Comparison of ENCODE assay signal across 1 cellular context in the genomic region with DNA sequence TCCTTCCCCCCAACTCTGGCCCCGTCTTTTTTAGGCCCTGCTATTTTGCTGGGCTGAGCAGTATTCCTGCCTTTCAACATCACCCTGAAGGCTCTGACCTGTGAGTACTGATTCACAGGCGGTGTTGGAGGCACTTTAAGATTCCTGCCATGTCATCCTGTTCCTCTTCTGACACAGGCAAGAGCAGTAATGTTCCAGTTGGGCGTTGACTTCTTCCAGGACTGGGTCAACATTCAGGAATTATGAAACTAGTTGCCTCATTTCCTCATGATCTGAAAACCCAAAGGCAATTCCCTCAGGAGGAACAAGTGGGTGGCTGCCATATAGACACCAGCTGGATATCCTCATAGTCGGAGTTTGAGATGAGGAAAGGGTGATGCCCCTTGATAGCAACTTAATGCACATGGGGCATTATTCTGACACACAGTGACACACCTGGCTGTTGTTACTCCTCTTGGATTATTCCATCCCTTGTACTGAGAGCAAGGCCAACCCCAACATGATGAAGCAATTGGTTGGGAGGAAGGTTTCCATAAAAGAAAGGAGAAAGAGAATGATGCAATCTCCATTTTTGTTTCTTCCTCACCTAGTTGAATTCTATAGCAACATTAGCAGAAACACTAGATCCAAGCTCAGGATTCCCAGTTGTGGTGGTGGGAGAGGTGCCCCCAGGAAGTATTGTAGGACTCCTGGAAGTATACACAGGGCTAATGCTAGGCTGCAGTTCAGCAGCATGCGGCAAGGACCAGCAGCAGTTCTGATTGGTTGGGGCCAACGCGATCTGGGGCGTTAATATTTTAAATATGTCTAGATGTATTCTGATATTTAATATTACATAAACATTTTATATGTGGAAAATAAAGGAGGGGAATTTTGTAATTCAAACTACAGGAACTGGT.
TF ChIP-seq lines count a peak whose summit lies in the region.

No MANE protein-coding gene starts in this region.

TF ChIP-seq in HepG2, 621 proteins besides CTCF, POLR2A, EP300 and RAD21 (continued from another document):
- TF ChIP-seq, protein P1, sequence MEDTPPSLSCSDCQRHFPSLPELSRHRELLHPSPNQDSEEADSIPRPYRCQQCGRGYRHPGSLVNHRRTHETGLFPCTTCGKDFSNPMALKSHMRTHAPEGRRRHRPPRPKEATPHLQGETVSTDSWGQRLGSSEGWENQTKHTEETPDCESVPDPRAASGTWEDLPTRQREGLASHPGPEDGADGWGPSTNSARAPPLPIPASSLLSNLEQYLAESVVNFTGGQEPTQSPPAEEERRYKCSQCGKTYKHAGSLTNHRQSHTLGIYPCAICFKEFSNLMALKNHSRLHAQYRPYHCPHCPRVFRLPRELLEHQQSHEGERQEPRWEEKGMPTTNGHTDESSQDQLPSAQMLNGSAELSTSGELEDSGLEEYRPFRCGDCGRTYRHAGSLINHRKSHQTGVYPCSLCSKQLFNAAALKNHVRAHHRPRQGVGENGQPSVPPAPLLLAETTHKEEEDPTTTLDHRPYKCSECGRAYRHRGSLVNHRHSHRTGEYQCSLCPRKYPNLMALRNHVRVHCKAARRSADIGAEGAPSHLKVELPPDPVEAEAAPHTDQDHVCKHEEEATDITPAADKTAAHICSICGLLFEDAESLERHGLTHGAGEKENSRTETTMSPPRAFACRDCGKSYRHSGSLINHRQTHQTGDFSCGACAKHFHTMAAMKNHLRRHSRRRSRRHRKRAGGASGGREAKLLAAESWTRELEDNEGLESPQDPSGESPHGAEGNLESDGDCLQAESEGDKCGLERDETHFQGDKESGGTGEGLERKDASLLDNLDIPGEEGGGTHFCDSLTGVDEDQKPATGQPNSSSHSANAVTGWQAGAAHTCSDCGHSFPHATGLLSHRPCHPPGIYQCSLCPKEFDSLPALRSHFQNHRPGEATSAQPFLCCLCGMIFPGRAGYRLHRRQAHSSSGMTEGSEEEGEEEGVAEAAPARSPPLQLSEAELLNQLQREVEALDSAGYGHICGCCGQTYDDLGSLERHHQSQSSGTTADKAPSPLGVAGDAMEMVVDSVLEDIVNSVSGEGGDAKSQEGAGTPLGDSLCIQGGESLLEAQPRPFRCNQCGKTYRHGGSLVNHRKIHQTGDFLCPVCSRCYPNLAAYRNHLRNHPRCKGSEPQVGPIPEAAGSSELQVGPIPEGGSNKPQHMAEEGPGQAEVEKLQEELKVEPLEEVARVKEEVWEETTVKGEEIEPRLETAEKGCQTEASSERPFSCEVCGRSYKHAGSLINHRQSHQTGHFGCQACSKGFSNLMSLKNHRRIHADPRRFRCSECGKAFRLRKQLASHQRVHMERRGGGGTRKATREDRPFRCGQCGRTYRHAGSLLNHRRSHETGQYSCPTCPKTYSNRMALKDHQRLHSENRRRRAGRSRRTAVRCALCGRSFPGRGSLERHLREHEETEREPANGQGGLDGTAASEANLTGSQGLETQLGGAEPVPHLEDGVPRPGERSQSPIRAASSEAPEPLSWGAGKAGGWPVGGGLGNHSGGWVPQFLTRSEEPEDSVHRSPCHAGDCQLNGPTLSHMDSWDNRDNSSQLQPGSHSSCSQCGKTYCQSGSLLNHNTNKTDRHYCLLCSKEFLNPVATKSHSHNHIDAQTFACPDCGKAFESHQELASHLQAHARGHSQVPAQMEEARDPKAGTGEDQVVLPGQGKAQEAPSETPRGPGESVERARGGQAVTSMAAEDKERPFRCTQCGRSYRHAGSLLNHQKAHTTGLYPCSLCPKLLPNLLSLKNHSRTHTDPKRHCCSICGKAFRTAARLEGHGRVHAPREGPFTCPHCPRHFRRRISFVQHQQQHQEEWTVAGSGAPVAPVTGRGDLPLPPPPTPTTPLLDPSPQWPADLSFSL (CRISPR knock-in tag; IDR thresholded peaks at IDR 0.05) = no peak
- TF ChIP-seq FOSL2 (CRISPR knock-in tag; IDR thresholded peaks at IDR 0.05) = peak; percentile 28; the same call in 1 of the 2 replicates
- peak; percentile 17; the same call in 1 of the 2 replicates for TF ChIP-seq NFE2 (CRISPR knock-in tag; IDR thresholded peaks at IDR 0.05)
- no peak for TF ChIP-seq MYC (CRISPR knock-in tag; IDR thresholded peaks at IDR 0.05; ENCODE audit: borderline replicate concordance)
- no peak for TF ChIP-seq ZNF883 (CRISPR knock-in tag; IDR thresholded peaks at IDR 0.05; ENCODE audit: not compliant biosample characterization)
- TF ChIP-seq, protein P2, sequence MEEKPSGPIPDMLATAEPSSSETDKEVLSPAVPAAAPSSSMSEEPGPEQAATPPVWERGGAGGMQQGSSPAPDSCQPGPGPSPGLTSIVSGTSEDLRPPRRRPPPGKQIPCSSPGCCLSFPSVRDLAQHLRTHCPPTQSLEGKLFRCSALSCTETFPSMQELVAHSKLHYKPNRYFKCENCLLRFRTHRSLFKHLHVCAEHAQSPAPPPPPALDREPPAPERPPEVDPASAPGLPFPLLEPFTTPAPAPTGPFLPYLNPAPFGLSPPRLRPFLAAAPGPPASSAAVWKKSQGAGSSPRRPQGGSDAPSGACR (CRISPR knock-in tag; IDR thresholded peaks at IDR 0.05) = no peak
- TF ChIP-seq, protein P3, sequence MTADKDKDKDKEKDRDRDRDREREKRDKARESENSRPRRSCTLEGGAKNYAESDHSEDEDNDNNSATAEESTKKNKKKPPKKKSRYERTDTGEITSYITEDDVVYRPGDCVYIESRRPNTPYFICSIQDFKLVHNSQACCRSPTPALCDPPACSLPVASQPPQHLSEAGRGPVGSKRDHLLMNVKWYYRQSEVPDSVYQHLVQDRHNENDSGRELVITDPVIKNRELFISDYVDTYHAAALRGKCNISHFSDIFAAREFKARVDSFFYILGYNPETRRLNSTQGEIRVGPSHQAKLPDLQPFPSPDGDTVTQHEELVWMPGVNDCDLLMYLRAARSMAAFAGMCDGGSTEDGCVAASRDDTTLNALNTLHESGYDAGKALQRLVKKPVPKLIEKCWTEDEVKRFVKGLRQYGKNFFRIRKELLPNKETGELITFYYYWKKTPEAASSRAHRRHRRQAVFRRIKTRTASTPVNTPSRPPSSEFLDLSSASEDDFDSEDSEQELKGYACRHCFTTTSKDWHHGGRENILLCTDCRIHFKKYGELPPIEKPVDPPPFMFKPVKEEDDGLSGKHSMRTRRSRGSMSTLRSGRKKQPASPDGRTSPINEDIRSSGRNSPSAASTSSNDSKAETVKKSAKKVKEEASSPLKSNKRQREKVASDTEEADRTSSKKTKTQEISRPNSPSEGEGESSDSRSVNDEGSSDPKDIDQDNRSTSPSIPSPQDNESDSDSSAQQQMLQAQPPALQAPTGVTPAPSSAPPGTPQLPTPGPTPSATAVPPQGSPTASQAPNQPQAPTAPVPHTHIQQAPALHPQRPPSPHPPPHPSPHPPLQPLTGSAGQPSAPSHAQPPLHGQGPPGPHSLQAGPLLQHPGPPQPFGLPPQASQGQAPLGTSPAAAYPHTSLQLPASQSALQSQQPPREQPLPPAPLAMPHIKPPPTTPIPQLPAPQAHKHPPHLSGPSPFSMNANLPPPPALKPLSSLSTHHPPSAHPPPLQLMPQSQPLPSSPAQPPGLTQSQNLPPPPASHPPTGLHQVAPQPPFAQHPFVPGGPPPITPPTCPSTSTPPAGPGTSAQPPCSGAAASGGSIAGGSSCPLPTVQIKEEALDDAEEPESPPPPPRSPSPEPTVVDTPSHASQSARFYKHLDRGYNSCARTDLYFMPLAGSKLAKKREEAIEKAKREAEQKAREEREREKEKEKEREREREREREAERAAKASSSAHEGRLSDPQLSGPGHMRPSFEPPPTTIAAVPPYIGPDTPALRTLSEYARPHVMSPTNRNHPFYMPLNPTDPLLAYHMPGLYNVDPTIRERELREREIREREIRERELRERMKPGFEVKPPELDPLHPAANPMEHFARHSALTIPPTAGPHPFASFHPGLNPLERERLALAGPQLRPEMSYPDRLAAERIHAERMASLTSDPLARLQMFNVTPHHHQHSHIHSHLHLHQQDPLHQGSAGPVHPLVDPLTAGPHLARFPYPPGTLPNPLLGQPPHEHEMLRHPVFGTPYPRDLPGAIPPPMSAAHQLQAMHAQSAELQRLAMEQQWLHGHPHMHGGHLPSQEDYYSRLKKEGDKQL (CRISPR knock-in tag; IDR thresholded peaks at IDR 0.05; ENCODE audit: low read depth) = no peak
- peak; percentile 52; the same call in 1 of the 2 replicates for TF ChIP-seq NFE2L2 (IDR thresholded peaks at IDR 0.05; ENCODE audit: low read length)
- TF ChIP-seq MYNN (CRISPR knock-in tag; IDR thresholded peaks at IDR 0.05; ENCODE audit: low read depth) = no peak
- no peak for TF ChIP-seq ZMAT3 (CRISPR knock-in tag; conservative IDR thresholded peaks at IDR 0.05)
